17 cellular contexts compared by ENCODE assay signal in the genomic region with DNA sequence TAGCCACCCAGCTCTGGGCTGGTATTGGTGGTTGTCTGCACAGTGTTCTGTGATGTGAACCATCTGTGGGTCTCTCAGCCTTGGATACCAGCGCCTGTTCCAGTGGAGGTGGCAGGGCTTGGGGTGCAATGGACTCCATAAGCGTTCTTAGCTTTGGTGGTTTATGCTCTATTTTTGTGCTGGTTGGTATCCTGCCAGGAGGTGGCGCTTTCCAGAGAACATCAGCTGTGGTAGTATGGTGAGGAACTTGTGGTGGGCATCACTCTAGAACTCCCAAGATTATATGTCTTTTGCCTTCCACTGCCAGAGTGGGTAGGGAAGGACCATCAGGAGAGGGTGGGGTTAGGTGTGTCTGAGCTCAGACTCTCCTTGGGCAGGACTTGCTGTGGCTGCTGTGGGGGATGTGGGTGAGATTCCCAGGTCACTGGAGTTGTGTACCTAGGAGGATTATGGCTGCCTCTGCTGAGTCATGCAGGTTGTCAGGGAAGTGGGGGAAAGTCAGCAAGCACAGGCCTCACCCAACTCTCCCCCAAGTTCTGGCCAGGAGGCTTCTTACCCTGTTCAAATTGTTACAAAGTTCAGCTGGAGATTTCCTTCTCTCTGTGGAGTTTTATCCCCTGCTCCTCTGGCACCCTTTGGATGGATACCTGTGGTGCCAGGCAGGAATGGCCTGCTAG. TPM values are rescaled to one million over a fixed set of nuclear protein-coding genes. Genes with fewer than 3 reads are reported as not detected.
A peak's percentile ranks its signal among the peaks of the same experiment; 100 is the strongest.
DNase-seq lines count a peak whose midpoint lies in the region; ATAC-seq, FAIRE-seq and TF ChIP-seq lines count a peak whose summit lies in the region.
"Had no signal": no experiment of that assay in that cellular context is flagged by ENCODE, and none has a peak within 500 bp of the region (broad histone marks: within the 10 kb centered on the region; RNA-seq: fewer than 3 reads in every experiment).

No MANE protein-coding gene starts in this region.

- no peak for DNase-seq in HepG2 (ENCODE audit: low spot score)
- DNase-seq in right lobe of liver: no peak
- DNase-seq in KBM-7: peak; percentile 20
- peak; percentile 11 for DNase-seq in mammary epithelial cell
- no peak for DNase-seq in activated T-helper 1 cell treated with anti-CD3 and anti-CD28 coated beads, Interleukin-12 subunit alpha, Interleukin-12 subunit beta, Interleukin-2, Interleukin-4 antibody, amounts not matched to agents 30 ng/mL and 10 ng/mL and 1 ng/mL, durations not matched to agents 14 hours and 24 hours and 36 hours (ENCODE audit: low spot score)
- DNase-seq in NCI-H2227 (lab: John Stamatoyannopoulos, UW; ENCODE audit: unreplicated experiment): no peak
- no peak for DNase-seq in GDM1 (lab: John Stamatoyannopoulos, UW)
- DNase-seq: activated CD4-positive, alpha-beta T cell treated with anti-CD3 and anti-CD28 coated beads, Interleukin-2, amount 10 ng/mL, durations not matched to agents 7 days and 5 days; T-cell had no signal

- H3K27ac ChIP-seq in HepG2 (ENCODE audit: extremely low read length, insufficient read depth, low read length): no peak overlapping the region
- H3K27ac ChIP-seq in right lobe of liver: no peak overlapping the region
- no peak overlapping the region for H3K27ac ChIP-seq in mammary epithelial cell (ENCODE audit: insufficient read depth, low read depth, low read length)
- H3K27ac ChIP-seq: ascending aorta had no signal

- CTCF ChIA-PET in HepG2 (lab: Yijun Ruan, JAX; ENCODE audit: low intra/inter-chr PET ratio, low total read pairs) (no interaction called here), mammary epithelial cell (lab: Charles Lee; ENCODE audit: low non-redundant PET) (no interaction called here)

- POLR2A ChIA-PET in HepG2 (lab: Yijun Ruan, JAX): no interaction called here

- H3K4me2 ChIP-seq in HepG2 (ENCODE audit: low read depth, low read length) (no peak overlapping the region), mammary epithelial cell (ENCODE audit: insufficient read depth, low read depth, low read length) (no peak overlapping the region)

- no TSS peak for BruUV-seq in HepG2 (replicated peaks; lab: Mats Ljungman, UMichigan)
- BruUV-seq in mammary epithelial cell (replicated peaks; lab: Mats Ljungman, UMichigan): no TSS peak

- no peak overlapping the region for H3K9ac ChIP-seq in HepG2 (ENCODE audit: insufficient read depth, low read depth, low read length)
- no peak overlapping the region for H3K9ac ChIP-seq in mammary epithelial cell (ENCODE audit: insufficient read depth, low read length)

- no peak for TF ChIP-seq RAD21 in HepG2 (CRISPR knock-in tag; IDR thresholded peaks at IDR 0.05)

- intact Hi-C loops in HepG2 (cut with micrococcal nuclease; ENCODE audit: unreplicated experiment): no loop called here
- intact Hi-C loops in right lobe of liver (cut with DNase I): no loop called here
- intact Hi-C loops in mammary epithelial cell (cut with micrococcal nuclease): no loop called here
- intact Hi-C loops in activated T-helper 1 cell treated with anti-CD3 and anti-CD28 coated beads, Interleukin-12 subunit alpha, Interleukin-12 subunit beta, Interleukin-2, Interleukin-4 antibody, amounts not matched to agents 30 ng/mL and 10 ng/mL and 1 ng/mL, durations not matched to agents 14 hours and 24 hours and 36 hours (cut with micrococcal nuclease): no loop called here

- H2AFZ ChIP-seq in HepG2 (ENCODE audit: low read length) (no peak overlapping the region), mammary epithelial cell (ENCODE audit: low read depth, low read length) (peak overlapping the region; percentile 53)

- TF ChIP-seq POLR2A in HepG2 (IDR thresholded peaks at IDR 0.05; ENCODE audit: insufficient read depth in 1 of 2, low read depth in 2 of 2, low read length in 2 of 2) (no peak), right lobe of liver (IDR thresholded peaks at IDR 0.05) (no peak)

- no peak overlapping the region for H3K27ac Mint-ChIP-seq in activated T-helper 1 cell treated with anti-CD3 and anti-CD28 coated beads, Interleukin-12 subunit alpha, Interleukin-12 subunit beta, Interleukin-2, Interleukin-4 antibody, amounts not matched to agents 30 ng/mL and 10 ng/mL and 1 ng/mL, durations not matched to agents 14 hours and 24 hours and 36 hours
- H3K27ac Mint-ChIP-seq: activated CD4-positive, alpha-beta T cell treated with anti-CD3 and anti-CD28 coated beads, Interleukin-2, amount 10 ng/mL, durations not matched to agents 7 days and 5 days; activated T-helper 2 cell treated with anti-CD3 and anti-CD28 coated beads, Interferon-gamma antibody, Interleukin-2, Interleukin-4, amounts not matched to agents 10 μg/mL and 5 μg/mL and 100 μg/mL, durations not matched to agents 14 hours and 24 hours and 36 hours; stimulated activated effector memory CD8-positive, alpha-beta T cell treated with anti-CD3 and anti-CD28 coated beads, Interleukin-12 subunit alpha, Interleukin-12 subunit beta, amount 100 ng/mL, for 72 hours; T-cell had no signal

- no peak overlapping the region for H3K4me3 ChIP-seq in HepG2 (replicated peaks in 1 of 3; ENCODE audit: insufficient read depth in 1 of 3, low read depth in 2 of 3, low read length in 3 of 3)
- no peak overlapping the region for H3K4me3 ChIP-seq in right lobe of liver
- H3K4me3 ChIP-seq in mammary epithelial cell (replicated peaks in 1 of 3; ENCODE audit: insufficient read depth in 1 of 3, low read depth in 2 of 3, low read length in 3 of 3): no peak overlapping the region
- H3K4me3 ChIP-seq: ascending aorta had no signal

- H3K9me3 ChIP-seq in HepG2 (ENCODE audit: low read length) (no peaks in the 10 kb centered on the region), right lobe of liver (no peaks in the 10 kb centered on the region), mammary epithelial cell (replicated peaks; ENCODE audit: insufficient read depth, low read length) (no peaks in the 10 kb centered on the region)
- H3K9me3 ChIP-seq: ascending aorta had no signal

- peak; percentile 26; the same call in 1 of the 2 replicates for TF ChIP-seq CTCF in HepG2 (CRISPR knock-in tag; IDR thresholded peaks at IDR 0.05)
- TF ChIP-seq CTCF in right lobe of liver (IDR thresholded peaks at IDR 0.05): no peak
- TF ChIP-seq CTCF in mammary epithelial cell (conservative IDR thresholded peaks at IDR 0.05 in 1 of 2, IDR thresholded peaks at IDR 0.05 in 1 of 2; ENCODE audit: extremely low read depth in 1 of 2, insufficient read depth in 1 of 2, low read depth in 1 of 2, low read length in 2 of 2): peak in 1 of 2 donors; percentile 25

- no peaks in the 10 kb centered on the region for H4K20me1 ChIP-seq in HepG2 (ENCODE audit: insufficient read depth, low read length)
- H4K20me1 ChIP-seq in mammary epithelial cell (ENCODE audit: insufficient read depth, low read length): no peaks in the 10 kb centered on the region

- 0% methylated on average over 3 of the region's 3 CpGs for WGBS in HepG2 (ENCODE audit: low lambda C conversion rate)
- 70% methylated on average over 3 of the region's 3 CpGs for WGBS in right lobe of liver (ENCODE audit: insufficient coverage, low coverage, low lambda C conversion rate, missing lambda C conversion rate)
- WGBS in mammary epithelial cell (ENCODE audit: low coverage, missing lambda C conversion rate): 60% methylated on average over 3 of the region's 3 CpGs

- dilution Hi-C loops in mammary epithelial cell (cut with HindIII; ENCODE audit: low sequenced_read_pairs): no loop called here

- no peaks in the 10 kb centered on the region for H3K4me1 Mint-ChIP-seq in activated T-helper 1 cell treated with anti-CD3 and anti-CD28 coated beads, Interleukin-12 subunit alpha, Interleukin-12 subunit beta, Interleukin-2, Interleukin-4 antibody, amounts not matched to agents 30 ng/mL and 10 ng/mL and 1 ng/mL, durations not matched to agents 14 hours and 24 hours and 36 hours (ENCODE audit: low read depth)
- H3K4me1 Mint-ChIP-seq: activated CD4-positive, alpha-beta T cell treated with anti-CD3 and anti-CD28 coated beads, Interleukin-2, amount 10 ng/mL, durations not matched to agents 7 days and 5 days; stimulated activated effector memory CD8-positive, alpha-beta T cell treated with anti-CD3 and anti-CD28 coated beads, Interleukin-12 subunit alpha, Interleukin-12 subunit beta, amount 100 ng/mL, for 72 hours; T-cell had no signal

- no peak; the same call in 2 of the 3 replicates for ATAC-seq in HepG2
- ATAC-seq in right lobe of liver: no peak
- ATAC-seq in GM19351 (IDR thresholded peaks at IDR 0.05; ENCODE audit: unreplicated experiment): no peak
- ATAC-seq: stimulated activated effector memory CD8-positive, alpha-beta T cell treated with anti-CD3 and anti-CD28 coated beads, Interleukin-12 subunit alpha, Interleukin-12 subunit beta, amount 100 ng/mL, for 72 hours; T-cell had no signal

- H3K79me2 ChIP-seq in HepG2 (ENCODE audit: insufficient read depth, low read length) (no peaks in the 10 kb centered on the region), mammary epithelial cell (ENCODE audit: insufficient read depth, low read length) (no peaks in the 10 kb centered on the region)

- no peak overlapping the region for H3K4me3 Mint-ChIP-seq in activated T-helper 1 cell treated with anti-CD3 and anti-CD28 coated beads, Interleukin-12 subunit alpha, Interleukin-12 subunit beta, Interleukin-2, Interleukin-4 antibody, amounts not matched to agents 30 ng/mL and 10 ng/mL and 1 ng/mL, durations not matched to agents 14 hours and 24 hours and 36 hours
- H3K4me3 Mint-ChIP-seq: activated CD4-positive, alpha-beta T cell treated with anti-CD3 and anti-CD28 coated beads, Interleukin-2, amount 10 ng/mL, durations not matched to agents 7 days and 5 days; stimulated activated effector memory CD8-positive, alpha-beta T cell treated with anti-CD3 and anti-CD28 coated beads, Interleukin-12 subunit alpha, Interleukin-12 subunit beta, amount 100 ng/mL, for 72 hours; T-cell had no signal

- H3K36me3 ChIP-seq in HepG2 (replicated peaks in 1 of 2; ENCODE audit: control insufficient read depth in 1 of 2, insufficient read depth in 2 of 2, low read length in 2 of 2) (no peaks in the 10 kb centered on the region), right lobe of liver (no peaks in the 10 kb centered on the region), mammary epithelial cell (ENCODE audit: insufficient read depth, low read length) (no peaks in the 10 kb centered on the region)
- H3K36me3 ChIP-seq: ascending aorta had no signal

- peaks cover 4% of the 10 kb centered on the region for H3K9me3 Mint-ChIP-seq in activated T-helper 1 cell treated with anti-CD3 and anti-CD28 coated beads, Interleukin-12 subunit alpha, Interleukin-12 subunit beta, Interleukin-2, Interleukin-4 antibody, amounts not matched to agents 30 ng/mL and 10 ng/mL and 1 ng/mL, durations not matched to agents 14 hours and 24 hours and 36 hours
- H3K9me3 Mint-ChIP-seq: activated T-helper 2 cell treated with anti-CD3 and anti-CD28 coated beads, Interferon-gamma antibody, Interleukin-2, Interleukin-4, amounts not matched to agents 10 μg/mL and 5 μg/mL and 100 μg/mL, durations not matched to agents 14 hours and 24 hours and 36 hours had no signal

- no peak for TF ChIP-seq EP300 in HepG2 (IDR thresholded peaks at IDR 0.05; ENCODE audit: low read depth in 2 of 2, low read length in 2 of 2)
- no peak for TF ChIP-seq EP300 in HepG2 (CRISPR knock-in tag; IDR thresholded peaks at IDR 0.05; ENCODE audit: borderline replicate concordance)

- H3K4me1 ChIP-seq in HepG2 (ENCODE audit: insufficient read depth, low read length): no peaks in the 10 kb centered on the region
- no peaks in the 10 kb centered on the region for H3K4me1 ChIP-seq in right lobe of liver
- peaks cover 8% of the 10 kb centered on the region for H3K4me1 ChIP-seq in mammary epithelial cell (ENCODE audit: insufficient read depth, low read length)
- H3K4me1 ChIP-seq: ascending aorta had no signal

- H3K36me3 Mint-ChIP-seq in activated T-helper 1 cell treated with anti-CD3 and anti-CD28 coated beads, Interleukin-12 subunit alpha, Interleukin-12 subunit beta, Interleukin-2, Interleukin-4 antibody, amounts not matched to agents 30 ng/mL and 10 ng/mL and 1 ng/mL, durations not matched to agents 14 hours and 24 hours and 36 hours (ENCODE audit: low read depth): no peaks in the 10 kb centered on the region
- H3K36me3 Mint-ChIP-seq: stimulated activated effector memory CD8-positive, alpha-beta T cell treated with anti-CD3 and anti-CD28 coated beads, Interleukin-12 subunit alpha, Interleukin-12 subunit beta, amount 100 ng/mL, for 72 hours; T-cell had no signal

- no peaks in the 10 kb centered on the region for H3K27me3 ChIP-seq in HepG2 (ENCODE audit: control insufficient read depth in 1 of 2, insufficient read depth in 2 of 2, low read length in 2 of 2)
- no peaks in the 10 kb centered on the region for H3K27me3 ChIP-seq in right lobe of liver
- peaks cover 4% of the 10 kb centered on the region for H3K27me3 ChIP-seq in mammary epithelial cell (ENCODE audit: insufficient read depth, low read length)
- H3K27me3 ChIP-seq: ascending aorta had no signal

- in situ Hi-C loops in HepG2 (cut with HindIII; ENCODE audit: extremely low pct_ligation_motif_present, low pct_unique_long_range_greater_than_20kb): no loop called here
- in situ Hi-C loops in KBM-7 (cut with MboI; ENCODE audit: low pct_unique_long_range_greater_than_20kb, low sequenced_read_pairs): no loop called here
- in situ Hi-C loops in mammary epithelial cell (cut with MboI; ENCODE audit: low sequenced_read_pairs in 2 of 2): no loop called here

- no peak for FAIRE-seq in HepG2 (lab: Jason Lieb, UNC)
- FAIRE-seq: frontal cortex had no signal

- H3K27me3 Mint-ChIP-seq in activated T-helper 1 cell treated with anti-CD3 and anti-CD28 coated beads, Interleukin-12 subunit alpha, Interleukin-12 subunit beta, Interleukin-2, Interleukin-4 antibody, amounts not matched to agents 30 ng/mL and 10 ng/mL and 1 ng/mL, durations not matched to agents 14 hours and 24 hours and 36 hours (ENCODE audit: insufficient read depth): peaks cover 5% of the 10 kb centered on the region

RNA-seq across cellular contexts. Expression of gene MRGPRX2, which starts 47.2 kb away (rescaled TPM):
- total RNA-seq in HepG2 (2016; rRNA removed; fragmentation: Illumina TruSeq; extraction: Trizol) (not detected in 2 replicates), right lobe of liver (not detected), mammary epithelial cell (not detected)
- total RNA-seq in HepG2 (2016; cell fraction: cytosol; rRNA removed; fragmentation: Illumina TruSeq; extraction: Trizol; ENCODE audit: low read depth): not detected in 2 replicates
- not detected in 2 replicates for total RNA-seq in HepG2 (2016; cell fraction: insoluble cytoplasmic fraction; rRNA removed; fragmentation: Illumina TruSeq; extraction: Trizol)
- not detected in 2 replicates for total RNA-seq in HepG2 (2016; cell fraction: membrane; rRNA removed; fragmentation: Illumina TruSeq; extraction: Trizol)
- total RNA-seq in HepG2 (2016; cell fraction: nucleus; rRNA removed; fragmentation: Illumina TruSeq; extraction: Trizol): not detected in 2 replicates
- polyA plus RNA-seq in HepG2 (2011; rRNA removed) (not detected in 2 replicates), mammary epithelial cell (not detected)
- polyA plus RNA-seq in HepG2 (2011; cell fraction: cytosol; rRNA removed): not detected in 2 replicates
- not detected in 2 replicates for polyA plus RNA-seq in HepG2 (2011; cell fraction: nucleus; rRNA removed)
- not detected in 2 replicates for polyA plus RNA-seq in HepG2 (2012)
- not detected in 2 replicates for polyA plus RNA-seq in HepG2 (2016; cell fraction: cytosol; fragmentation: Illumina TruSeq; extraction: Trizol; ENCODE audit: low read depth)
- polyA plus RNA-seq in HepG2 (2016; cell fraction: insoluble cytoplasmic fraction; fragmentation: Illumina TruSeq; extraction: Trizol; ENCODE audit: low read depth): not detected in 2 replicates
- polyA plus RNA-seq in HepG2 (2016; cell fraction: membrane; fragmentation: Illumina TruSeq; extraction: Trizol; ENCODE audit: low read depth): not detected in 2 replicates
- not detected in 2 replicates for polyA plus RNA-seq in HepG2 (2016; cell fraction: nucleus; fragmentation: Illumina TruSeq; extraction: Trizol; ENCODE audit: insufficient read depth, low read depth)
- polyA minus RNA-seq in HepG2 (2011; rRNA and poly(A)+ RNA removed; ENCODE audit: low replicate concordance): not detected in 2 replicates
- not detected in 2 replicates for polyA minus RNA-seq in HepG2 (2011; cell fraction: cytosol; rRNA and poly(A)+ RNA removed)
- polyA minus RNA-seq in HepG2 (2011; cell fraction: nucleus; rRNA and poly(A)+ RNA removed): not detected in 2 replicates
- polyA minus RNA-seq in mammary epithelial cell: not detected
- 0.13 and 0.29 TPM in 2 replicates for total RNA-seq in activated T-helper 1 cell treated with anti-CD3 and anti-CD28 coated beads, Interleukin-12 subunit alpha, Interleukin-12 subunit beta, Interleukin-2, Interleukin-4 antibody, amounts not matched to agents 30 ng/mL and 10 ng/mL and 1 ng/mL, durations not matched to agents 14 hours and 24 hours and 36 hours
- total RNA-seq: activated CD4-positive, alpha-beta T cell treated with anti-CD3 and anti-CD28 coated beads, Interleukin-2, amount 10 ng/mL, durations not matched to agents 7 days and 5 days; activated T-helper 2 cell treated with anti-CD3 and anti-CD28 coated beads, Interferon-gamma antibody, Interleukin-2, Interleukin-4, amounts not matched to agents 10 μg/mL and 5 μg/mL and 100 μg/mL, durations not matched to agents 14 hours and 24 hours and 36 hours; ascending aorta; frontal cortex; kidney epithelial cell; LHCN-M2; T-cell; urinary bladder had no signal

Comparison
In these comparisons a context has a peak if more than half of its experiments do, and no peak if none do; other contexts are left out.
1. DNase-seq: peak in KBM-7 (single experiment) and mammary epithelial cell (single experiment); none in HepG2 (single experiment), right lobe of liver (0 of 3), activated T-helper 1 cell treated with anti-CD3 and anti-CD28 coated beads, Interleukin-12 subunit alpha, Interleukin-12 subunit beta, Interleukin-2, Interleukin-4 antibody, amounts not matched to agents 30 ng/mL and 10 ng/mL and 1 ng/mL, durations not matched to agents 14 hours and 24 hours and 36 hours (single experiment), NCI-H2227 (single experiment) and GDM1 (single experiment).